In the genomic region with DNA sequence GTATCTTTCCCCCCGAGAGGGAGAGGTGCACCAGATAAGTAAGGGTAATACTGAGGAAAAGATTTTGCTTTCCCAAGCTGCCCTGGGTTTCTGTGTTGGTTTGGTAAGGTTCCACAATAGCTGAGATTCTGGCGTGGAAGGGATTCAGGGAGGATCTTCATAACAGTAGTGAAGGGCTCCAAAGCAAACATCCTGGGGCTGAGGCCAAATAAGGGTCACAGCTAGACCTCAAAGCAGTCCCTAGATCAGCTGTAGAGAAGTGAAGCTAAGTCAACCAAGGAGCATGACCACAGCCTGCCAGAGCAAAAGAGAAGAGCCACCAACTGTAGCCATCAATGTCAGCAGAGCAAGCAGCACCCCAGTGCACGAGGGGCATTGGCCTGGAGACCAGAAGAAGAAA, we compare ENCODE assay signal across 33 cellular contexts.
"Had no signal": no experiment of that assay in that cellular context is flagged by ENCODE, and none has a peak within 500 bp of the region (broad histone marks: within the 10 kb centered on the region; RNA-seq: fewer than 3 reads in every experiment).

No MANE protein-coding gene starts in this region.

- H3K27me3 Mint-ChIP-seq: activated B cell treated with CpG ODN at 0.5 μM for 24 hours; activated CD8-positive, alpha-beta memory T cell treated with anti-CD3 and anti-CD28 coated beads, Interleukin-2, amount 10 ng/mL, durations not matched to agents 7 days and 5 days; brain; central memory CD8-positive, alpha-beta T cell; dendritic cell treated with granulocyte-macrophage colony-stimulating factor and Interleukin-4, amounts not matched to agents 40 ng/mL and 50 ng/mL, for 4 days had no signal

- H3K36me3 ChIP-seq: ascending aorta, breast epithelium, esophagus muscularis mucosa, gastrocnemius medialis, heart right ventricle, WERI-Rb-1 had no signal

- H3K4me1 Mint-ChIP-seq: activated B cell treated with CpG ODN at 0.5 μM for 24 hours; activated CD8-positive, alpha-beta memory T cell treated with anti-CD3 and anti-CD28 coated beads, Interleukin-2, amount 10 ng/mL, durations not matched to agents 7 days and 5 days; activated naive CD4-positive, alpha-beta T cell treated with anti-CD3 and anti-CD28 coated beads, Interleukin-2, amount 50 U/mL, for 24 hours; activated naive CD8-positive, alpha-beta T cell treated with anti-CD3 and anti-CD28 coated beads for 36 hours; central memory CD8-positive, alpha-beta T cell; T-helper 17 cell had no signal

- H3K4me3 ChIP-seq: ascending aorta, breast epithelium, coronary artery, dorsolateral prefrontal cortex, esophagus muscularis mucosa, gastrocnemius medialis, heart right ventricle, hepatocyte had no signal

- H3K36me3 Mint-ChIP-seq: activated CD8-positive, alpha-beta memory T cell treated with anti-CD3 and anti-CD28 coated beads, Interleukin-2, amount 10 ng/mL, durations not matched to agents 7 days and 5 days; activated naive CD4-positive, alpha-beta T cell treated with anti-CD3 and anti-CD28 coated beads, Interleukin-2, amount 50 U/mL, for 24 hours; activated naive CD8-positive, alpha-beta T cell treated with anti-CD3 and anti-CD28 coated beads for 36 hours; brain had no signal

- H3K4me1 ChIP-seq: ascending aorta, breast epithelium, esophagus muscularis mucosa, foreskin keratinocyte, gastrocnemius medialis, heart right ventricle had no signal

- H3K27me3 ChIP-seq: ascending aorta, breast epithelium, esophagus muscularis mucosa, foreskin keratinocyte, gastrocnemius medialis had no signal

- H3K4me3 Mint-ChIP-seq: activated B cell treated with CpG ODN at 0.5 μM for 24 hours; activated CD8-positive, alpha-beta memory T cell treated with anti-CD3 and anti-CD28 coated beads, Interleukin-2, amount 10 ng/mL, durations not matched to agents 7 days and 5 days; activated CD8-positive, alpha-beta T cell treated with anti-CD3 and anti-CD28 coated beads, Interleukin-2, amount 10 ng/mL, durations not matched to agents 7 days and 5 days; activated naive CD4-positive, alpha-beta T cell treated with anti-CD3 and anti-CD28 coated beads for 36 hours; activated naive CD4-positive, alpha-beta T cell treated with anti-CD3 and anti-CD28 coated beads, Interleukin-2, amount 50 U/mL, for 24 hours; activated naive CD8-positive, alpha-beta T cell treated with anti-CD3 and anti-CD28 coated beads for 36 hours; activated T-helper 1 cell treated with anti-CD3 and anti-CD28 coated beads, Interleukin-12 subunit alpha, Interleukin-12 subunit beta, Interleukin-2, Interleukin-4 antibody, amounts not matched to agents 30 ng/mL and 10 ng/mL and 1 ng/mL, durations not matched to agents 14 hours and 24 hours and 36 hours; brain; central memory CD8-positive, alpha-beta T cell; dendritic cell treated with granulocyte-macrophage colony-stimulating factor and Interleukin-4, amounts not matched to agents 40 ng/mL and 50 ng/mL, for 4 days; endodermal cell; T-helper 17 cell; T-helper 2 cell treated with Interferon-gamma antibody and Interleukin-4, amounts not matched to agents 5 μg/mL and 100 μg/mL, for 36 hours had no signal

- H3K4me2 ChIP-seq: hepatocyte had no signal

- H3K27ac ChIP-seq: ascending aorta, breast epithelium, coronary artery, dorsolateral prefrontal cortex, esophagus muscularis mucosa, foreskin keratinocyte, gastrocnemius medialis, heart right ventricle, hepatocyte, WERI-Rb-1 had no signal

- DNase-seq: activated B cell treated with CpG ODN at 0.5 μM for 24 hours; activated CD4-positive, alpha-beta T cell treated with anti-CD3 and anti-CD28 coated beads for 48 hours; activated CD4-positive, alpha-beta T cell treated with anti-CD3 and anti-CD28 coated beads, Interleukin-2, amount 50 U/mL, for 1 hour; activated CD4-positive, alpha-beta T cell treated with anti-CD3 and anti-CD28 coated beads, Interleukin-2, amount 50 U/mL, for 48 hours; activated CD8-positive, alpha-beta memory T cell treated with anti-CD3 and anti-CD28 coated beads, Interleukin-2, amount 10 ng/mL, durations not matched to agents 7 days and 5 days; activated CD8-positive, alpha-beta memory T cell treated with anti-CD3 and anti-CD28 coated beads, Interleukin-2, amount 50 U/mL, for 4 hours; activated CD8-positive, alpha-beta T cell treated with anti-CD3 and anti-CD28 coated beads, Interleukin-2, amount 10 ng/mL, durations not matched to agents 7 days and 5 days; activated effector memory CD4-positive, alpha-beta T cell treated with anti-CD3 and anti-CD28 coated beads, Interleukin-2, amount 50 U/mL, for 16 hours; activated naive CD4-positive, alpha-beta T cell treated with anti-CD3 and anti-CD28 coated beads for 36 hours; activated naive CD8-positive, alpha-beta T cell treated with anti-CD3 and anti-CD28 coated beads for 36 hours; activated T-cell treated with anti-CD3 and anti-CD28 coated beads, Interleukin-2, amount 50 U/mL, for 1 hour; activated T-cell treated with anti-CD3 and anti-CD28 coated beads, Interleukin-2, amount 50 U/mL, for 48 hours; dorsolateral prefrontal cortex; effector memory CD4-positive, alpha-beta T cell; endodermal cell; foreskin keratinocyte; gastrocnemius medialis; heart right ventricle; T-helper 17 cell; T1000; WERI-Rb-1 had no signal

- H2AFZ ChIP-seq: hepatocyte had no signal

- H3K79me2 ChIP-seq: hepatocyte had no signal

- H3K9me3 ChIP-seq: ascending aorta, breast epithelium, esophagus muscularis mucosa, gastrocnemius medialis, heart right ventricle had no signal

- H3K9me3 Mint-ChIP-seq: activated B cell treated with CpG ODN at 0.5 μM for 24 hours; activated naive CD4-positive, alpha-beta T cell treated with anti-CD3 and anti-CD28 coated beads for 36 hours; activated naive CD4-positive, alpha-beta T cell treated with anti-CD3 and anti-CD28 coated beads, Interleukin-2, amount 50 U/mL, for 24 hours; activated naive CD8-positive, alpha-beta T cell treated with anti-CD3 and anti-CD28 coated beads for 36 hours; activated T-helper 1 cell treated with anti-CD3 and anti-CD28 coated beads, Interleukin-12 subunit alpha, Interleukin-12 subunit beta, Interleukin-2, Interleukin-4 antibody, amounts not matched to agents 30 ng/mL and 10 ng/mL and 1 ng/mL, durations not matched to agents 14 hours and 24 hours and 36 hours; activated T-helper 2 cell treated with anti-CD3 and anti-CD28 coated beads, Interferon-gamma antibody, Interleukin-2, Interleukin-4, amounts not matched to agents 10 μg/mL and 5 μg/mL and 100 μg/mL, durations not matched to agents 14 hours and 24 hours and 36 hours; brain; dendritic cell treated with granulocyte-macrophage colony-stimulating factor and Interleukin-4, amounts not matched to agents 40 ng/mL and 50 ng/mL, for 4 days; endodermal cell; T-helper 2 cell treated with Interferon-gamma antibody and Interleukin-4, amounts not matched to agents 5 μg/mL and 100 μg/mL, for 36 hours had no signal

- H3K27ac Mint-ChIP-seq: activated B cell treated with CpG ODN at 0.5 μM for 24 hours; activated CD8-positive, alpha-beta memory T cell treated with anti-CD3 and anti-CD28 coated beads, Interleukin-2, amount 10 ng/mL, durations not matched to agents 7 days and 5 days; activated CD8-positive, alpha-beta T cell treated with anti-CD3 and anti-CD28 coated beads, Interleukin-2, amount 10 ng/mL, durations not matched to agents 7 days and 5 days; activated naive CD4-positive, alpha-beta T cell treated with anti-CD3 and anti-CD28 coated beads for 36 hours; activated naive CD4-positive, alpha-beta T cell treated with anti-CD3 and anti-CD28 coated beads, Interleukin-2, amount 50 U/mL, for 24 hours; activated naive CD8-positive, alpha-beta T cell treated with anti-CD3 and anti-CD28 coated beads for 36 hours; activated T-helper 1 cell treated with anti-CD3 and anti-CD28 coated beads, Interleukin-12 subunit alpha, Interleukin-12 subunit beta, Interleukin-2, Interleukin-4 antibody, amounts not matched to agents 30 ng/mL and 10 ng/mL and 1 ng/mL, durations not matched to agents 14 hours and 24 hours and 36 hours; activated T-helper 2 cell treated with anti-CD3 and anti-CD28 coated beads, Interferon-gamma antibody, Interleukin-2, Interleukin-4, amounts not matched to agents 10 μg/mL and 5 μg/mL and 100 μg/mL, durations not matched to agents 14 hours and 24 hours and 36 hours; brain; dendritic cell treated with granulocyte-macrophage colony-stimulating factor and Interleukin-4, amounts not matched to agents 40 ng/mL and 50 ng/mL, for 4 days; endodermal cell; T-helper 17 cell; T-helper 2 cell treated with Interferon-gamma antibody and Interleukin-4, amounts not matched to agents 5 μg/mL and 100 μg/mL, for 36 hours had no signal
